Comparison of ENCODE assay signal across 25 cellular contexts in the genomic region with DNA sequence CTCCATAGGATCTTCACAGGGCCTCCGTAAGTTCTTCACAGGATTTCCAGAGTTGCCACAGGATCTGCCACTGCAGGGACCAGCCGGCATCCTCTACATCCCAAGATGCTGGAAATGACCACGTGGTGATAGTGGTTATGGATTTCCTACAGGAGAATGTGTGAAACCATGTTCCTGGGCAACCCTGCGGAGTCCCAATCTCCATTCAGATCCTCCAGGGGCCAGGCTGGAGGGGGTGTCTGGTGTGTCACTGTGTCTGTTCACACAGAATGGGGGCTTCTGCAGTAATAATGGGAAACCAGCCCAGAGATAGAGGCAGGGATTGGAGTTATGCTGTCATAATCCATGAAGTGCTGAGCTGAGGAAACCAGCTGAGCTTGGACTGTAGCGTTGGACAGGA. TPM values are rescaled to one million over a fixed set of nuclear protein-coding genes. Genes with fewer than 3 reads are reported as not detected.
"Had no signal": no experiment of that assay in that cellular context is flagged by ENCODE, and none has a peak within 500 bp of the region (broad histone marks: within the 10 kb centered on the region; RNA-seq: fewer than 3 reads in every experiment).

No MANE protein-coding gene starts in this region.

- DNase-seq: KBM-7, NCI-H1092, NCI-H1105 treated with DMSO at 0.1 percent for 48 hours, NCI-H1417 treated with DMSO at 0.1 percent for 48 hours, NCI-H146, NCI-H1694 treated with DMSO at 0.1 percent for 48 hours, NCI-H1930, NCI-H2081, NCI-H2107, NCI-H2227 treated with DMSO at 0.1 percent for 48 hours, NCI-H524, NCI-H69, NCI-H774, PC-3, SHP77 treated with DMSO at 0.1 percent for 48 hours, SJCRH30 had no signal

- H3K9me3 ChIP-seq: Peyer's patch, SJCRH30 had no signal

- H3K36me3 ChIP-seq: Peyer's patch, SJCRH30 had no signal

- ATAC-seq: PC-3, Right ventricle myocardium inferior, SK-N-SH treated with all-trans-retinoic acid at 6 μM for 48 hours had no signal

- H3K4me3 ChIP-seq: Peyer's patch, SJCRH30 had no signal

- H3K27ac ChIP-seq: Peyer's patch, SJCRH30 had no signal

- H3K4me1 ChIP-seq: Peyer's patch, SJCRH30 had no signal

- H3K27me3 ChIP-seq: Peyer's patch, SJCRH30 had no signal

RNA-seq across cellular contexts. Expression of gene LILRA6, which starts 8.6 kb away (rescaled TPM):
- total RNA-seq: HT-29, LHCN-M2, MCF 10A, NCI-H460, OCI-LY7, PC-3, RPMI7951, SJCRH30 had no signal

RNA-seq across cellular contexts. Expression of gene LILRB3, which starts 11.1 kb away (rescaled TPM):
- total RNA-seq: HT-29, LHCN-M2, MCF 10A, NCI-H460, OCI-LY7, PC-3, RPMI7951 had no signal

RNA-seq across cellular contexts. Expression of gene LILRB5, which starts 23.1 kb away (rescaled TPM):
- total RNA-seq: HT-29, LHCN-M2, MCF 10A, NCI-H460, OCI-LY7, PC-3, RPMI7951 had no signal
